In the genomic region with DNA sequence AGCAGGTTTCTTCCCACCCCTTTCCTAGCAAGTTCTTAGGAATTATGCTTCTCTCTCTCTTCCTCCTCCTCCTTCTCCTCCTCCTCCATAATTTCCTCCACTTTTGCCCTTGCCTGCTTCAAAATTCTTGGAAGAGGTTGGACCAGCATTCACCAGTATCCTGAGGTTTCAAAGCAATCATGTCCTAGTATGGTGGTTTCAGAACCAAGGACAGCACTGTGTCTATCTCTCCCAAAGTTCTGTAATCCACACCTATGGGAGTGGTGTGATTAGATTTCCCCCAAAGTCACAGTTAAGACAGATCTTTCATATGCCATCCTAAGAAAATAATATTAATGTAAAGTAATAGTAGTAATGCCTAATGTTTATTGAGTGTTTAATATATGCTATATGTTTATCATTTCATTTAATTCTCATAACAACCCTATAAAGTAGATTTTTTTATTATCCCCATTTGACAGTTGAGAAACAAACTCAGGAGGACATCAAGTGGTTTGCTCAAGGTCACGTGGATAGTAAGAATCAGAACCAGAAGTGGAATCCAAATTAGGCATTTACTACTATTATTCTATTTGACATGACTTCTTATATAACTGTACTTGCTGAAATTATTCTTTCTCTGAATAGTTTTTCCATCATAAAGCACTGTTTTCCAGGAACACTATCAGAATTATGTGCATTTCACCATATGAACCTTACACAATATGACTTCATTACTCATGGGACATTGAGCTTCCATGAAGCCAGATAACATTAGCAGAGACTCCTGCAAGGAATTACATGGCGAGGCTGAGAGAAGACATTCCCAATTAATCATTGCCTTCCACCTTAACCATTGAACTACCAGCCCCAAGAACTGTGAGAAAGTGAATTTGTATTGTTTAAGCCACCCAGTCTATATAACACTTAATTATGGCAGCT, we compare ENCODE assay signal across 13 cellular contexts.
DNase-seq lines count a peak whose midpoint lies in the region; ATAC-seq and TF ChIP-seq lines count a peak whose summit lies in the region.
"Had no signal": no experiment of that assay in that cellular context is flagged by ENCODE, and none has a peak within 500 bp of the region (broad histone marks: within the 10 kb centered on the region; RNA-seq: fewer than 3 reads in every experiment).

No MANE protein-coding gene starts in this region.

- no peaks in the 10 kb centered on the region for H4K20me1 ChIP-seq in PC-3 (ENCODE audit: low read length)

- H2AFZ ChIP-seq in PC-3 (ENCODE audit: low read length): no peak overlapping the region

- intact Hi-C loops in PC-3 (cut with micrococcal nuclease): loop anchor here (5.0 kb wide), 1 partner anchor 216 kb away; no protein-coding TSS in a partner anchor

- H3K27ac ChIP-seq in PC-3 (ENCODE audit: low read length): no peak overlapping the region

- H3K36me3 ChIP-seq in PC-3 (ENCODE audit: low read depth, low read length): no peaks in the 10 kb centered on the region

- peaks cover 6% of the 10 kb centered on the region for H3K4me1 ChIP-seq in PC-3 (ENCODE audit: insufficient read depth, low read length)

- DNase-seq in EL (peak; percentile 17), PC-3 (peak; percentile 59), choroid plexus epithelial cell (ENCODE audit: low read depth) (peak; percentile 50), left lobe of liver (ENCODE audit: low spot score) (no peak), amniotic stem cell (lab: John Stamatoyannopoulos, UW) (no peak), UCSD-AML1 (lab: John Stamatoyannopoulos, UW; ENCODE audit: unreplicated experiment) (no peak)
- no peak for DNase-seq in stimulated activated CD4-positive, alpha-beta T cell treated with anti-CD3 and anti-CD28 coated beads, Interleukin-4, amount 100 ng/mL, for 24 hours
- DNase-seq: kidney, NCI-H1105 treated with DMSO at 0.1 percent for 48 hours, right cardiac atrium had no signal

- H3F3A ChIP-seq in PC-3 (ENCODE audit: low read length, unreplicated experiment): no peaks in the 10 kb centered on the region

- no peaks in the 10 kb centered on the region for H3K9me3 ChIP-seq in PC-3 (ENCODE audit: low read length)

- H3K4me3 ChIP-seq in PC-3 (ENCODE audit: low read length) (no peak overlapping the region), choroid plexus epithelial cell (ENCODE audit: low read depth, low read length) (no peak overlapping the region)

- no peaks in the 10 kb centered on the region for H3K9me2 ChIP-seq in PC-3 (replicated peaks; ENCODE audit: low read length)

- H3K4me2 ChIP-seq in PC-3 (ENCODE audit: low read length): no peak overlapping the region

- no peaks in the 10 kb centered on the region for H3K79me2 ChIP-seq in PC-3 (ENCODE audit: low read length)

- BruUV-seq in PC-3 (replicated peaks; lab: Mats Ljungman, UMichigan): no TSS peak

- ATAC-seq in PC-3 (peak; percentile 47; the same call in 1 of the 2 replicates), left lobe of liver (peak; percentile 61), HG03135 (IDR thresholded peaks at IDR 0.05; ENCODE audit: unreplicated experiment) (no peak)
- ATAC-seq: activated naive CD4-positive, alpha-beta T cell treated with anti-CD3 and anti-CD28 coated beads, Interleukin-2, amount 50 U/mL, for 72 hours; naive thymus-derived CD8-positive, alpha-beta T cell; right cardiac atrium had no signal

- H3K9ac ChIP-seq in PC-3 (ENCODE audit: low read length): no peak overlapping the region

- H3K27me3 ChIP-seq in PC-3 (ENCODE audit: low read length): peaks cover 13% of the 10 kb centered on the region

- TF ChIP-seq CTCF in PC-3 (conservative IDR thresholded peaks at IDR 0.05; ENCODE audit: low read depth, low read length) (no peak), choroid plexus epithelial cell (conservative IDR thresholded peaks at IDR 0.05; ENCODE audit: low read depth, low read length) (no peak)

- CTCF ChIA-PET in PC-3 (lab: Charles Lee): interaction anchor here (1.4 kb wide), 1 partner anchor 115 kb away, joined by 20 read pairs; no protein-coding TSS in a partner anchor

- POLR2A ChIA-PET in PC-3 (lab: Charles Lee; ENCODE audit: unreplicated experiment): no interaction called here

Comparison
In these comparisons a context has a peak if more than half of its experiments do, and no peak if none do; other contexts are left out.
1. DNase-seq: peak in EL (single experiment), PC-3 (single experiment) and choroid plexus epithelial cell (single experiment); none in left lobe of liver (single experiment), amniotic stem cell (single experiment), stimulated activated CD4-positive, alpha-beta T cell treated with anti-CD3 and anti-CD28 coated beads, Interleukin-4, amount 100 ng/mL, for 24 hours (single experiment) and UCSD-AML1 (single experiment).